ENCODE assay signal across 16 cellular contexts in genomic region chr1:65625528-65625927, GRCh38.
A peak's percentile ranks its signal among the peaks of the same experiment; 100 is the strongest.
DNase-seq lines count a peak whose midpoint lies in the region; ATAC-seq and TF ChIP-seq lines count a peak whose summit lies in the region.
"Had no signal": no experiment of that assay in that cellular context is flagged by ENCODE, and none has a peak within 500 bp of the region (broad histone marks: within the 10 kb centered on the region; RNA-seq: fewer than 3 reads in every experiment).

No MANE protein-coding gene starts in this region.

- WGBS in right lobe of liver (ENCODE audit: insufficient coverage, low coverage, low lambda C conversion rate, missing lambda C conversion rate): 21% methylated on average over 2 of the region's 2 CpGs
- 20 to 53% (median 31%) methylated on average over 2 of the region's 2 CpGs for WGBS in stomach, 5 donors
- WGBS in thyroid gland, 2 donors: 91 to 93% methylated on average over 2 of the region's 2 CpGs

- TF ChIP-seq POLR2A in right lobe of liver (IDR thresholded peaks at IDR 0.05) (no peak), stomach (IDR thresholded peaks at IDR 0.05) (no peak), thyroid gland (IDR thresholded peaks at IDR 0.05) (no peak)

- no peak for TF ChIP-seq EP300 in stomach (IDR thresholded peaks at IDR 0.05)

- H3K27ac ChIP-seq in right lobe of liver (no peak overlapping the region), stomach (peak overlapping the region in 3 of 5 donors; percentile 29 to 50 (median 47)), thyroid gland (no peak overlapping the region)
- H3K27ac ChIP-seq: C4-2B, KMS-11 had no signal

- intact Hi-C loops in right lobe of liver (cut with DNase I): no loop called here
- intact Hi-C loops in stomach (cut with DNase I; ENCODE audit: low total_unique reads): no loop called here
- intact Hi-C loops in thyroid gland (cut with DNase I): no loop called here

- H3K27me3 ChIP-seq in right lobe of liver (no peaks in the 10 kb centered on the region), stomach (no peaks in the 10 kb centered on the region), thyroid gland (no peaks in the 10 kb centered on the region)

- TF ChIP-seq CTCF in right lobe of liver (IDR thresholded peaks at IDR 0.05) (no peak), stomach (IDR thresholded peaks at IDR 0.05) (no peak), thyroid gland (IDR thresholded peaks at IDR 0.05) (no peak)

- ATAC-seq in right lobe of liver (peak; percentile 98 to 99 (median 99)), HG03108 (IDR thresholded peaks at IDR 0.05; ENCODE audit: unreplicated experiment) (no peak)
- ATAC-seq: GM12878, GM23338 had no signal

- no peaks in the 10 kb centered on the region for H3K9me3 ChIP-seq in right lobe of liver
- H3K9me3 ChIP-seq in stomach: no peaks in the 10 kb centered on the region
- no peaks in the 10 kb centered on the region for H3K9me3 ChIP-seq in thyroid gland
- H3K9me3 ChIP-seq: Caco-2 had no signal

- H3K4me3 ChIP-seq in right lobe of liver (no peak overlapping the region), stomach (no peak overlapping the region), thyroid gland (replicated peaks in 1 of 3) (no peak overlapping the region)
- H3K4me3 ChIP-seq: GM12878, GM23338 had no signal

- H3K36me3 ChIP-seq in right lobe of liver (peaks cover 0 to 3% (median 0%) of the 10 kb centered on the region in 4 donors), stomach (no peaks in the 10 kb centered on the region), thyroid gland (no peaks in the 10 kb centered on the region)

- H3K4me1 ChIP-seq in right lobe of liver (peaks cover 0 to 6% (median 0%) of the 10 kb centered on the region in 4 donors), stomach (peaks cover 0 to 9% (median 0%) of the 10 kb centered on the region in 4 donors), thyroid gland (no peaks in the 10 kb centered on the region)

- peak; percentile 55 for DNase-seq in DMS53 (lab: John Stamatoyannopoulos, UW)
- peak; percentile 8 for DNase-seq in NCI-H526 treated with DMSO at 0.1 percent for 48 hours (lab: John Stamatoyannopoulos, UW)
- no peak for DNase-seq in right lobe of liver
- no peak for DNase-seq in stomach
- DNase-seq in AML-193 (lab: John Stamatoyannopoulos, UW): no peak
- DNase-seq in thyroid gland: no peak
- DNase-seq: ACHN; CD4-positive, alpha-beta T cell; DMS79 treated with DMSO at 0.1 percent for 48 hours; HCEC 1CT had no signal

Comparison
In these comparisons a context has a peak if more than half of its experiments do, and no peak if none do; other contexts are left out.
1. DNase-seq: peak in DMS53 (single experiment) and NCI-H526 treated with DMSO at 0.1 percent for 48 hours (single experiment); none in right lobe of liver (0 of 3), stomach (single experiment), AML-193 (0 of 2) and thyroid gland (0 of 2).
2. H3K27ac ChIP-seq: peak in stomach (3 of 5); none in right lobe of liver (0 of 3) and thyroid gland (0 of 3).